7 cellular contexts compared by ENCODE assay signal in genomic region chr15:65603559-65603958, GRCh38.
"Had no signal": no experiment of that assay in that cellular context is flagged by ENCODE, and none has a peak within 500 bp of the region (broad histone marks: within the 10 kb centered on the region; RNA-seq: fewer than 3 reads in every experiment).

No MANE protein-coding gene starts in this region.

- H3K4me2 ChIP-seq: GM23338 had no signal

- H3K4me3 ChIP-seq: GM23338 had no signal

- FAIRE-seq: H1, H54, HTR-8/SVneo had no signal

- H2AFZ ChIP-seq: GM23338 had no signal

- DNase-seq: H9, HCEC 1CT, KG1 had no signal

- ATAC-seq: GM23338 had no signal
